Comparison of ENCODE assay signal across 1 cellular context in the genomic region with DNA sequence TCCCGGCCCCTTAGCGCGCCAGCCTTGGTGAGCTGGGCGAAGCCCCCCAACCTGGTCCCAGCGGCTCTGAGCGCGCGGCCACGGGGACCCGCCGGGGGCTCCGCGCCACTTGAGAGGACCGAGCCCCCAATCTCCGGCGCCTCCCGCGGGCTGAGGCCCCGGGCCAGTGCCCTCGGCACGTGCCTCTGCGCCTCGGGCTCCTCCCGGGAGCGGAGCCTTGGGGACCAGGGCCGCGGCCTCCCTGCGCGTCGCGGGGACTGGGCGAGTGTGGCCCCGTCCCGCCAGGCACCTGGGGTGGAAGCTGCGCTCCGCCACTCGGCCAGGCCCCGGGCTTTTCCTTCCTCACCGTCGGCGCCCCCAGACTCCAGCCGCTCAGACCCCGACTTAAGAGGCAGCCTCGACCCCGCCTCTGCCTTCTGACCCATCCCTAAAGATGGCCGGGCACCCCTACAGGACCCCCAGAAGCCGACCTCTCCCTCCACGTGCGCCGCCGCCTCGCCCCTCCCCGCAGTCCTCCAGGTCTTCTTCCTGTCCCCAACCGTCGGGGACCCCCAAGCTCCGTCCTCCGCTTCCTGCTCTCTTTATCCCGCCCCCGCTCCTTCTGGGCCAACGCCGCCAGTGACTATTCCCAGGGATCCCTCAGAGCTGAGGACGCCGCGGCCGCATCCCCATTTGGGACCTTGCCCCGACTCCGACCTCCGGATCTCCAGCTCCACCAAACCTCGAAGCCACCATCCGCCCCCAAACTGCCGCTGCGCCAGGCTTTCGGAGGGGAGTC.
TF ChIP-seq lines count a peak whose summit lies in the region.

No MANE protein-coding gene starts in this region.

TF ChIP-seq in SK-N-SH treated with all-trans-retinoic acid at 6 μM for 48 hours, 23 proteins besides CTCF, POLR2A, EP300 and RAD21 (continued from another document):
- TF ChIP-seq TCF4 (CRISPR knock-in tag; IDR thresholded peaks at IDR 0.05; ENCODE audit: borderline replicate concordance) (no peak), ZC3H10 (CRISPR knock-in tag; IDR thresholded peaks at IDR 0.05) (no peak), ZNF8 (CRISPR knock-in tag; IDR thresholded peaks at IDR 0.05) (no peak)
